ENCODE assay signal across 1 cellular context in the genomic region with DNA sequence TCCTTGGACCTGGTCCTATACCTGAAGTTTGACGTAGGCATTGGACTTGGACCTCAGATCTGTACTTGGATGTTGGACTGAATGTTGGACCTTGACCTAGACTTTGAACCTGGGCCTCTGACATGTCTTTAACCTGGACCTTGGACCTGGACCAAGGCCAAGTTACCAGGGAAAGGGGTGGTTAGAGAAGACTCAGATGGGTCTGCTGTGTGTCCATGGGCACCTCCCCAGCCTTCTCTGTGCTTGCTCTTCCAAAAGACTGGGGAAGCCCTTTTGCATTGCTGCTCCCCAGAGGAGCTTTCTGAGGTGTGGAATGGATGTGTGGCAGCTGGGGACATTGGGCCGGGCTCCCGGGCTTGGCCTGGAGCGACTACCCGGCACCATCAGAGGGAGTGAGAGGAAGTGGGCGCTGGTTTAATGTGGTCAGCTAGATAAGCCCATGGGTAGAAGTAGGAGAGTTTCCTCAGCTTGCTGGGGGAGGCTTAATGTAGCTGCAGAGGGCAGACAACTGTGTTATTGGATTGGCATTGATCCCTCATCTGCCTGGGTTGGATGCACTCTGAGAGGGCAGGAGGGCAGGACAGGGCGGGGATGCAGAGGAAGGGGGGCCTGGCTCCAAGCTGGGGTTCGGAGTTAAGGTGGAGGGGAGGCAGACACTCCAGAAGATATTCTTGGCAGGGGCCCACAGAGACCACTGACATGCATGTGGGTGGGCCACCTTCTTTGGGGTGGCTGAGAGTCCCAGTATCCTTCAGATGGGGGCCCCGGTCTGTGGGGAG.
TF ChIP-seq lines count a peak whose summit lies in the region.

No MANE protein-coding gene starts in this region.

TF ChIP-seq in HepG2, 621 proteins besides CTCF, POLR2A, EP300 and RAD21 (continued from another document):
- TF ChIP-seq, protein P1, sequence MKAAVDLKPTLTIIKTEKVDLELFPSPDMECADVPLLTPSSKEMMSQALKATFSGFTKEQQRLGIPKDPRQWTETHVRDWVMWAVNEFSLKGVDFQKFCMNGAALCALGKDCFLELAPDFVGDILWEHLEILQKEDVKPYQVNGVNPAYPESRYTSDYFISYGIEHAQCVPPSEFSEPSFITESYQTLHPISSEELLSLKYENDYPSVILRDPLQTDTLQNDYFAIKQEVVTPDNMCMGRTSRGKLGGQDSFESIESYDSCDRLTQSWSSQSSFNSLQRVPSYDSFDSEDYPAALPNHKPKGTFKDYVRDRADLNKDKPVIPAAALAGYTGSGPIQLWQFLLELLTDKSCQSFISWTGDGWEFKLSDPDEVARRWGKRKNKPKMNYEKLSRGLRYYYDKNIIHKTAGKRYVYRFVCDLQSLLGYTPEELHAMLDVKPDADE (CRISPR knock-in tag; IDR thresholded peaks at IDR 0.05), result no peak
- TF ChIP-seq MED8 (CRISPR knock-in tag; IDR thresholded peaks at IDR 0.05; ENCODE audit: insufficient replicate concordance), result no peak
- 0 out of 2 replicates have a peak, but pooled peaks have one; percentile 41 for TF ChIP-seq ZMYM2 (CRISPR knock-in tag; IDR thresholded peaks at IDR 0.05)
- TF ChIP-seq, protein P2, sequence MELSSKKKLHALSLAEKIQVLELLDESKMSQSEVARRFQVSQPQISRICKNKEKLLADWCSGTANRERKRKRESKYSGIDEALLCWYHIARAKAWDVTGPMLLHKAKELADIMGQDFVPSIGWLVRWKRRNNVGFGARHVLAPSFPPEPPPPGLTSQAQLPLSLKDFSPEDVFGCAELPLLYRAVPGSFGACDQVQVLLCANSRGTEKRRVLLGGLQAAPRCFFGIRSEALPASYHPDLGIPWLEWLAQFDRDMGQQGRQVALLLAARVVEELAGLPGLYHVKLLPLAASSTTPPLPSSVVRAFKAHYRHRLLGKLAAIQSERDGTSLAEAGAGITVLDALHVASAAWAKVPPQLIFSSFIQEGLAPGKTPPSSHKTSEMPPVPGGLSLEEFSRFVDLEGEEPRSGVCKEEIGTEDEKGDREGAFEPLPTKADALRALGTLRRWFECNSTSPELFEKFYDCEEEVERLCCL (CRISPR knock-in tag; IDR thresholded peaks at IDR 0.05; ENCODE audit: borderline replicate concordance), result no peak
- peak; percentile 91 for TF ChIP-seq ZNF768 (CRISPR knock-in tag; IDR thresholded peaks at IDR 0.05)
- peak; percentile 76 for TF ChIP-seq HNF4A (CRISPR knock-in tag; IDR thresholded peaks at IDR 0.05)
- peak in 1 of 2 experiments; percentile 28; a peak in 1 of 4 replicates for TF ChIP-seq NR2F1 (CRISPR knock-in tag; IDR thresholded peaks at IDR 0.05)
- TF ChIP-seq NCOR1 (IDR thresholded peaks at IDR 0.05; ENCODE audit: borderline replicate concordance, low read length), result peak; percentile 96
- peak; percentile 57 for TF ChIP-seq NR2C2 (CRISPR knock-in tag; IDR thresholded peaks at IDR 0.05; ENCODE audit: borderline replicate concordance)
- TF ChIP-seq, protein P3, sequence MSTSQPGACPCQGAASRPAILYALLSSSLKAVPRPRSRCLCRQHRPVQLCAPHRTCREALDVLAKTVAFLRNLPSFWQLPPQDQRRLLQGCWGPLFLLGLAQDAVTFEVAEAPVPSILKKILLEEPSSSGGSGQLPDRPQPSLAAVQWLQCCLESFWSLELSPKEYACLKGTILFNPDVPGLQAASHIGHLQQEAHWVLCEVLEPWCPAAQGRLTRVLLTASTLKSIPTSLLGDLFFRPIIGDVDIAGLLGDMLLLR (CRISPR knock-in tag; IDR thresholded peaks at IDR 0.05), result 0 out of 2 replicates have a peak, but pooled peaks have one; percentile 13
